Comparison of ENCODE assay signal across 8 cellular contexts in genomic region chr15:42084465-42085235, GRCh38. TPM values are rescaled to one million over a fixed set of nuclear protein-coding genes. Genes with fewer than 3 reads are reported as not detected.
DNase-seq lines count a peak whose midpoint lies in the region; ATAC-seq and TF ChIP-seq lines count a peak whose summit lies in the region.

No MANE protein-coding gene starts in this region.

- intact Hi-C loops in OCI-LY7 (cut with micrococcal nuclease; ENCODE audit: unreplicated experiment), result loop anchor here (1.0 to 5.0 kb wide), 3 partner anchors 18 to 95 kb away; no protein-coding TSS in a partner anchor
- intact Hi-C loops in transverse colon (cut with DNase I; ENCODE audit: low total_unique reads), result no loop called here

- H2AFZ ChIP-seq in OCI-LY7 (ENCODE audit: low read length) (no peak overlapping the region), neural cell (ENCODE audit: low read depth, low read length) (no peak overlapping the region)

- H3K9me2 ChIP-seq in OCI-LY7 (ENCODE audit: insufficient read depth, low read length) (no peaks in the 10 kb centered on the region), neural cell (ENCODE audit: insufficient read depth, low read length) (no peaks in the 10 kb centered on the region)

- WGBS in transverse colon (ENCODE audit: low coverage in 1 of 2), 2 donors, result 20% methylated on average over 29 of the region's 29 CpGs; no CpG with 5 or more reads in 1 of the 2 donors

- CTCF ChIA-PET in AG04450 (lab: Charles Lee), result interaction anchor here (0.5 to 5.7 kb wide), 44 partner anchors 9 to 535 kb away, joined by 3 to 81 read pairs (median 5); partner anchors contain the start of gene PLA2G4D
- CTCF ChIA-PET in OCI-LY7 (lab: Charles Lee; ENCODE audit: unreplicated experiment), result interaction anchor here (0.5 to 1.0 kb wide), 2 partner anchors 12 to 62 kb away, joined by 3 to 4 read pairs; no protein-coding TSS in a partner anchor

- H4K20me1 ChIP-seq in OCI-LY7 (ENCODE audit: insufficient read depth, low read length) (no peaks in the 10 kb centered on the region), neural cell (ENCODE audit: insufficient read depth) (no peaks in the 10 kb centered on the region)

- H3K27me3 Mint-ChIP-seq in activated T-cell treated with anti-CD3 and anti-CD28 coated beads, Interleukin-2, amount 50 U/mL, for 72 hours (ENCODE audit: low read depth), result peaks cover 15% of the 10 kb centered on the region

- no peaks in the 10 kb centered on the region for H3F3A ChIP-seq in neural cell (ENCODE audit: insufficient read depth, low read length, poor library complexity, severe bottlenecking)

- peaks cover 6% of the 10 kb centered on the region for H3K4me1 Mint-ChIP-seq in activated T-cell treated with anti-CD3 and anti-CD28 coated beads, Interleukin-2, amount 50 U/mL, for 72 hours (ENCODE audit: low read depth)

- H3K27ac ChIP-seq in AG04450 (ENCODE audit: low read depth, low read length) (no peak overlapping the region), OCI-LY7 (ENCODE audit: low read depth, low read length, poor library complexity, severe bottlenecking) (no peak overlapping the region), neural cell (ENCODE audit: low read length) (no peak overlapping the region), transverse colon (peak overlapping the region in 1 of 4 donors; percentile 44)

- H3K36me3 ChIP-seq in OCI-LY7 (ENCODE audit: insufficient read depth, low read length), result no peaks in the 10 kb centered on the region
- H3K36me3 ChIP-seq in neural cell (ENCODE audit: insufficient read depth, low read length), result no peaks in the 10 kb centered on the region
- H3K36me3 ChIP-seq in transverse colon, result no peaks in the 10 kb centered on the region

- H3K9me3 Mint-ChIP-seq in activated T-cell treated with anti-CD3 and anti-CD28 coated beads, Interleukin-2, amount 50 U/mL, for 72 hours, result no peaks in the 10 kb centered on the region

- H3K27ac Mint-ChIP-seq in activated T-cell treated with anti-CD3 and anti-CD28 coated beads, Interleukin-2, amount 50 U/mL, for 72 hours, result no peak overlapping the region

- peak; percentile 76 to 79 for ATAC-seq in activated T-cell treated with anti-CD3 and anti-CD28 coated beads, Interleukin-2, amount 50 U/mL, for 72 hours (replicated peaks in 1 of 2)
- no peak for ATAC-seq in HG02938 (IDR thresholded peaks at IDR 0.05; ENCODE audit: unreplicated experiment)

- in situ Hi-C loops in GM13976 (cut with MboI; ENCODE audit: low sequenced_read_pairs, unreplicated experiment), result no loop called here
- in situ Hi-C loops in transverse colon (cut with MboI; ENCODE audit: low pct_ligation_motif_present in 1 of 4, low pct_unique_long_range_greater_than_20kb in 1 of 4, low sequenced_read_pairs in 3 of 4), result no loop called here

- H3K4me2 ChIP-seq in OCI-LY7 (ENCODE audit: low read length), result no peak overlapping the region
- H3K4me2 ChIP-seq in neural cell (ENCODE audit: low read length), result no peak overlapping the region

- no TSS peak for BruUV-seq in OCI-LY7 (replicated peaks; lab: Mats Ljungman, UMichigan)

- TF ChIP-seq POLR2A in transverse colon (IDR thresholded peaks at IDR 0.05), result no peak

- H3K27me3 ChIP-seq in AG04450 (ENCODE audit: control insufficient read depth, insufficient read depth, low read length), result peaks cover 58% of the 10 kb centered on the region
- no peaks in the 10 kb centered on the region for H3K27me3 ChIP-seq in neural cell (ENCODE audit: insufficient read depth, low read depth, low read length)
- H3K27me3 ChIP-seq in transverse colon, result no peaks in the 10 kb centered on the region

- TF ChIP-seq CTCF in AG04450 (IDR thresholded peaks at IDR 0.05; ENCODE audit: low read depth, low read length) (peak; percentile 90), GM13976 (IDR thresholded peaks at IDR 0.05; ENCODE audit: borderline replicate concordance, control extremely low read depth, extremely low read depth, insufficient read depth, missing control alignments) (peak; percentile 96), OCI-LY7 (conservative IDR thresholded peaks at IDR 0.05; ENCODE audit: low read length) (peak; percentile 89), fibroblast of the aortic adventitia (IDR thresholded peaks at IDR 0.05; ENCODE audit: insufficient read depth, low read length) (peak; percentile 92), neural cell (IDR thresholded peaks at IDR 0.05; ENCODE audit: poor library complexity, severe bottlenecking) (peak; percentile 81), transverse colon (IDR thresholded peaks at IDR 0.05) (peak; percentile 92 to 97 (median 94))

- POLR2A ChIA-PET in AG04450 (lab: Yijun Ruan, JAX) (no interaction called here), OCI-LY7 (lab: Charles Lee) (interaction anchor here (1.5 kb wide), 1 partner anchor 15 kb away, joined by 3 read pairs; no protein-coding TSS in a partner anchor)

- H3K4me3 ChIP-seq in AG04450 (ENCODE audit: low read depth, low read length) (no peak overlapping the region), OCI-LY7 (ENCODE audit: low read depth, low read length, poor library complexity, severe bottlenecking) (no peak overlapping the region), fibroblast of the aortic adventitia (ENCODE audit: low read depth, low read length) (no peak overlapping the region), neural cell (ENCODE audit: low read length) (no peak overlapping the region), transverse colon (peak overlapping the region in 1 of 4 donors; percentile 4)

- no peaks in the 10 kb centered on the region for H3K79me2 ChIP-seq in OCI-LY7 (ENCODE audit: insufficient read depth, low read depth, low read length)
- no peaks in the 10 kb centered on the region for H3K79me2 ChIP-seq in neural cell (replicated peaks; ENCODE audit: insufficient read depth, low read length)

- H3K9me3 ChIP-seq in AG04450 (ENCODE audit: control insufficient read depth, insufficient read depth, low read length) (no peaks in the 10 kb centered on the region; the same call in 1 of the 2 replicates), OCI-LY7 (ENCODE audit: low read length) (no peaks in the 10 kb centered on the region), neural cell (ENCODE audit: low read length) (no peaks in the 10 kb centered on the region), transverse colon (no peaks in the 10 kb centered on the region)

- H3K4me3 Mint-ChIP-seq in activated T-cell treated with anti-CD3 and anti-CD28 coated beads, Interleukin-2, amount 50 U/mL, for 72 hours, result peak overlapping the region in 1 of 2 donors; percentile 19

- DNase-seq in AG04450 (ENCODE audit: low read depth, low spot score) (peak; percentile 3), GM13976 (ENCODE audit: low spot score) (peak; percentile 87), OCI-LY7 (ENCODE audit: low spot score) (peak; percentile 54), fibroblast of the aortic adventitia (ENCODE audit: low read depth) (peak; percentile 50), transverse colon (peak; percentile 80)
- DNase-seq in activated T-cell treated with anti-CD3 and anti-CD28 coated beads, Interleukin-2, amount 50 U/mL, for 72 hours, result peak; percentile 60 to 66

- TF ChIP-seq EP300 in neural cell (conservative IDR thresholded peaks at IDR 0.05; ENCODE audit: poor library complexity, severe bottlenecking) (no peak), transverse colon (IDR thresholded peaks at IDR 0.05; ENCODE audit: low read depth) (no peak)

- H3K36me3 Mint-ChIP-seq in activated T-cell treated with anti-CD3 and anti-CD28 coated beads, Interleukin-2, amount 50 U/mL, for 72 hours (ENCODE audit: insufficient read depth in 2 of 2), result no peaks in the 10 kb centered on the region

- no peak overlapping the region for H3K9ac ChIP-seq in neural cell (ENCODE audit: low read length)

- peak; percentile 70 for TF ChIP-seq RAD21 in neural cell (conservative IDR thresholded peaks at IDR 0.05)

- H3K4me1 ChIP-seq in OCI-LY7 (ENCODE audit: insufficient read depth, low read length, poor library complexity, severe bottlenecking) (no peaks in the 10 kb centered on the region), transverse colon (peaks cover 0 to 16% (median 6%) of the 10 kb centered on the region in 4 donors)

TF ChIP-seq in neural cell, 6 proteins besides CTCF, POLR2A, EP300 and RAD21 (continues in another document):
- TF ChIP-seq MXI1 (conservative IDR thresholded peaks at IDR 0.05; ENCODE audit: poor library complexity, severe bottlenecking) (no peak), POLR2AphosphoS5 (IDR thresholded peaks at IDR 0.05) (no peak), EZH2 (IDR thresholded peaks at IDR 0.05; ENCODE audit: borderline replicate concordance, insufficient read depth, low read length, poor library complexity, severe bottlenecking) (no peak), SMC3 (conservative IDR thresholded peaks at IDR 0.05; ENCODE audit: poor library complexity) (peak; percentile 78), TAF1 (IDR thresholded peaks at IDR 0.05; ENCODE audit: low read depth) (no peak)

RNA-seq across cellular contexts. Expression of gene PLA2G4D, which starts 9.7 kb away (rescaled TPM):
- polyA plus RNA-seq in AG04450 (2011; rRNA removed) (not detected in 2 replicates), neural cell (not detected in 2 replicates)
- not detected in 2 replicates for polyA minus RNA-seq in AG04450 (2011; rRNA and poly(A)+ RNA removed)
- not detected in 2 replicates for total RNA-seq in OCI-LY7 (2014; rRNA removed; shearing (Covaris generic))
- total RNA-seq in OCI-LY7 (2022) (not detected in 2 replicates), fibroblast of the aortic adventitia (ENCODE audit: low replicate concordance) (not detected in 2 replicates), transverse colon (under 1 TPM in 1 of 4 donors, not detected in 3; 0.16 TPM)
- not detected for total RNA-seq in activated T-cell treated with anti-CD3 and anti-CD28 coated beads, Interleukin-2, amount 50 U/mL, for 72 hours
- not detected in 2 replicates for polyA minus RNA-seq in neural cell

Comparison
In these comparisons a context has a peak if more than half of its experiments do, and no peak if none do; other contexts are left out.
1. DNase-seq: peak in every context shown above with its lines; median percentile 87 in GM13976; 80 in transverse colon; 63 in activated T-cell treated with anti-CD3 and anti-CD28 coated beads, Interleukin-2, amount 50 U/mL, for 72 hours; 54 in OCI-LY7; 50 in fibroblast of the aortic adventitia; 3 in AG04450.